In the genomic region with DNA sequence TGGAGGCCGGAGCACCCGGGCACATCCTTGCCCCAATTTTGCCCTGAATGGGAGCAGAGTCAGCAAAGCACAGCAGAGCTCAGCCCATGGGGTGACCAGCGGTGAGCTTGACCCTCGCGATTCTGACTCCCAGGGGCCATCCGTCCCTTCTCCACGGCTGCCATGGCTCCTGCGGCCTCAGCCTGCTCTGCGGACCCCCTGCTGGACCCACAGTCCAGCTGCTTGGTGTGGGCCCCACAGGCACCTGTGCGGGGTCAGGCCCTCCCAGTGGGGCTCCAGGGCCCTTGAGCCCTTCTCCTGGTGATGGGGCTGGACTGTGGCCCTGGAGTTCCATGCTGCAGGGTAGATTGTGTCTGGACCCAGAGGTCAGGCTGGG, we compare ENCODE assay signal across 3 cellular contexts.
TF ChIP-seq lines count a peak whose summit lies in the region.

No MANE protein-coding gene starts in this region.

TF ChIP-seq in SK-N-SH, 30 proteins besides CTCF, POLR2A, EP300 and RAD21:
- TF ChIP-seq, protein P1, sequence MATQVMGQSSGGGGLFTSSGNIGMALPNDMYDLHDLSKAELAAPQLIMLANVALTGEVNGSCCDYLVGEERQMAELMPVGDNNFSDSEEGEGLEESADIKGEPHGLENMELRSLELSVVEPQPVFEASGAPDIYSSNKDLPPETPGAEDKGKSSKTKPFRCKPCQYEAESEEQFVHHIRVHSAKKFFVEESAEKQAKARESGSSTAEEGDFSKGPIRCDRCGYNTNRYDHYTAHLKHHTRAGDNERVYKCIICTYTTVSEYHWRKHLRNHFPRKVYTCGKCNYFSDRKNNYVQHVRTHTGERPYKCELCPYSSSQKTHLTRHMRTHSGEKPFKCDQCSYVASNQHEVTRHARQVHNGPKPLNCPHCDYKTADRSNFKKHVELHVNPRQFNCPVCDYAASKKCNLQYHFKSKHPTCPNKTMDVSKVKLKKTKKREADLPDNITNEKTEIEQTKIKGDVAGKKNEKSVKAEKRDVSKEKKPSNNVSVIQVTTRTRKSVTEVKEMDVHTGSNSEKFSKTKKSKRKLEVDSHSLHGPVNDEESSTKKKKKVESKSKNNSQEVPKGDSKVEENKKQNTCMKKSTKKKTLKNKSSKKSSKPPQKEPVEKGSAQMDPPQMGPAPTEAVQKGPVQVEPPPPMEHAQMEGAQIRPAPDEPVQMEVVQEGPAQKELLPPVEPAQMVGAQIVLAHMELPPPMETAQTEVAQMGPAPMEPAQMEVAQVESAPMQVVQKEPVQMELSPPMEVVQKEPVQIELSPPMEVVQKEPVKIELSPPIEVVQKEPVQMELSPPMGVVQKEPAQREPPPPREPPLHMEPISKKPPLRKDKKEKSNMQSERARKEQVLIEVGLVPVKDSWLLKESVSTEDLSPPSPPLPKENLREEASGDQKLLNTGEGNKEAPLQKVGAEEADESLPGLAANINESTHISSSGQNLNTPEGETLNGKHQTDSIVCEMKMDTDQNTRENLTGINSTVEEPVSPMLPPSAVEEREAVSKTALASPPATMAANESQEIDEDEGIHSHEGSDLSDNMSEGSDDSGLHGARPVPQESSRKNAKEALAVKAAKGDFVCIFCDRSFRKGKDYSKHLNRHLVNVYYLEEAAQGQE (IDR thresholded peaks at IDR 0.05; ENCODE audit: low read depth, low read length), result no peak
- no peak for TF ChIP-seq MXI1 (IDR thresholded peaks at IDR 0.05; ENCODE audit: low read depth, low read length)

TF ChIP-seq in SK-N-SH treated with all-trans-retinoic acid at 6 μM for 48 hours, 23 proteins besides CTCF, POLR2A, EP300 and RAD21 (continues in another document):
- TF ChIP-seq, protein P2, sequence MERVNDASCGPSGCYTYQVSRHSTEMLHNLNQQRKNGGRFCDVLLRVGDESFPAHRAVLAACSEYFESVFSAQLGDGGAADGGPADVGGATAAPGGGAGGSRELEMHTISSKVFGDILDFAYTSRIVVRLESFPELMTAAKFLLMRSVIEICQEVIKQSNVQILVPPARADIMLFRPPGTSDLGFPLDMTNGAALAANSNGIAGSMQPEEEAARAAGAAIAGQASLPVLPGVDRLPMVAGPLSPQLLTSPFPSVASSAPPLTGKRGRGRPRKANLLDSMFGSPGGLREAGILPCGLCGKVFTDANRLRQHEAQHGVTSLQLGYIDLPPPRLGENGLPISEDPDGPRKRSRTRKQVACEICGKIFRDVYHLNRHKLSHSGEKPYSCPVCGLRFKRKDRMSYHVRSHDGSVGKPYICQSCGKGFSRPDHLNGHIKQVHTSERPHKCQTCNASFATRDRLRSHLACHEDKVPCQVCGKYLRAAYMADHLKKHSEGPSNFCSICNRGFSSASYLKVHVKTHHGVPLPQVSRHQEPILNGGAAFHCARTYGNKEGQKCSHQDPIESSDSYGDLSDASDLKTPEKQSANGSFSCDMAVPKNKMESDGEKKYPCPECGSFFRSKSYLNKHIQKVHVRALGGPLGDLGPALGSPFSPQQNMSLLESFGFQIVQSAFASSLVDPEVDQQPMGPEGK (CRISPR knock-in tag; IDR thresholded peaks at IDR 0.05; ENCODE audit: borderline replicate concordance), result no peak
- TF ChIP-seq TOX (CRISPR knock-in tag; IDR thresholded peaks at IDR 0.05; ENCODE audit: borderline replicate concordance) (no peak), ISL1 (CRISPR knock-in tag; IDR thresholded peaks at IDR 0.05) (no peak), CSRNP3 (CRISPR knock-in tag; IDR thresholded peaks at IDR 0.05) (no peak), GLIS3 (CRISPR knock-in tag; IDR thresholded peaks at IDR 0.05) (no peak), TSHZ2 (CRISPR knock-in tag; IDR thresholded peaks at IDR 0.05) (no peak), ZFP30 (CRISPR knock-in tag; IDR thresholded peaks at IDR 0.05) (no peak), TCF4 (CRISPR knock-in tag; IDR thresholded peaks at IDR 0.05; ENCODE audit: borderline replicate concordance) (no peak), RARB (CRISPR knock-in tag; IDR thresholded peaks at IDR 0.05) (no peak), CSDC2 (CRISPR knock-in tag; IDR thresholded peaks at IDR 0.05) (no peak), ZFP3 (CRISPR knock-in tag; IDR thresholded peaks at IDR 0.05) (no peak), BACH2 (CRISPR knock-in tag; IDR thresholded peaks at IDR 0.05; ENCODE audit: borderline replicate concordance) (no peak), SNAI2 (CRISPR knock-in tag; IDR thresholded peaks at IDR 0.05) (no peak), ZNF565 (CRISPR knock-in tag; conservative IDR thresholded peaks at IDR 0.05; ENCODE audit: low read depth) (no peak), ZNF8 (CRISPR knock-in tag; IDR thresholded peaks at IDR 0.05) (no peak)
- TF ChIP-seq, protein P3, sequence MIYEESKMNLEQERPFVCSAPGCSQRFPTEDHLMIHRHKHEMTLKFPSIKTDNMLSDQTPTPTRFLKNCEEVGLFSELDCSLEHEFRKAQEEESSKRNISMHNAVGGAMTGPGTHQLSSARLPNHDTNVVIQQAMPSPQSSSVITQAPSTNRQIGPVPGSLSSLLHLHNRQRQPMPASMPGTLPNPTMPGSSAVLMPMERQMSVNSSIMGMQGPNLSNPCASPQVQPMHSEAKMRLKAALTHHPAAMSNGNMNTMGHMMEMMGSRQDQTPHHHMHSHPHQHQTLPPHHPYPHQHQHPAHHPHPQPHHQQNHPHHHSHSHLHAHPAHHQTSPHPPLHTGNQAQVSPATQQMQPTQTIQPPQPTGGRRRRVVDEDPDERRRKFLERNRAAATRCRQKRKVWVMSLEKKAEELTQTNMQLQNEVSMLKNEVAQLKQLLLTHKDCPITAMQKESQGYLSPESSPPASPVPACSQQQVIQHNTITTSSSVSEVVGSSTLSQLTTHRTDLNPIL (CRISPR knock-in tag; IDR thresholded peaks at IDR 0.05; ENCODE audit: low read depth), result no peak

TF ChIP-seq in HEK293, 187 proteins besides CTCF, POLR2A, EP300 and RAD21 (continued from another document):
- TF ChIP-seq, protein P4, sequence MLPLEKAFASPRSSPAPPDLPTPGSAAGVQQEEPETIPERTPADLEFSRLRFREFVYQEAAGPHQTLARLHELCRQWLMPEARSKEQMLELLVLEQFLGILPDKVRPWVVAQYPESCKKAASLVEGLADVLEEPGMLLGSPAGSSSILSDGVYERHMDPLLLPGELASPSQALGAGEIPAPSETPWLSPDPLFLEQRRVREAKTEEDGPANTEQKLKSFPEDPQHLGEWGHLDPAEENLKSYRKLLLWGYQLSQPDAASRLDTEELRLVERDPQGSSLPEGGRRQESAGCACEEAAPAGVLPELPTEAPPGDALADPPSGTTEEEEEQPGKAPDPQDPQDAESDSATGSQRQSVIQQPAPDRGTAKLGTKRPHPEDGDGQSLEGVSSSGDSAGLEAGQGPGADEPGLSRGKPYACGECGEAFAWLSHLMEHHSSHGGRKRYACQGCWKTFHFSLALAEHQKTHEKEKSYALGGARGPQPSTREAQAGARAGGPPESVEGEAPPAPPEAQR (tag by site-specific recombination; IDR thresholded peaks at IDR 0.05), result no peak
- no peak for TF ChIP-seq ZNF214 (tag by site-specific recombination; IDR thresholded peaks at IDR 0.05; ENCODE audit: borderline replicate concordance)
